In the genomic region with DNA sequence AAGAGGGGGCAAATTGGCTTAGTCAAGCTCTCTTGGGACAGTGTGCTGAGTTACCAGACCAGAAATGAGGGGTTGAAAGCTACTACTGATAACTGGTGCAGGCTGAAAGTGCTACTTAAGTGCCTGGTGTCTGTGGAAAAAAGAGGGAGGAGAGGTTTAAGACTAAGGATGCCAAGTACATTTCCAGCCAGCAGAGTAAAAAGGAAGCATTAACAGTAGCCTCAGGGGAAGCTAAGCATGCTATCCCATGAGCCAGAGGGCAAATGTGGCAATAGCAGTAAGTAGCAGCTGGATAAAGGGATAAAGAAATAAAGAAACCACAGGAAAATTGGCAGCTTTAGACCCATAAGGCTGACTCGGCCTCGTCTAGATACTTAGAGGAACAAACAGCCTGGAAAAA, we compare ENCODE assay signal across 8 cellular contexts.
DNase-seq lines count a peak whose midpoint lies in the region; FAIRE-seq and TF ChIP-seq lines count a peak whose summit lies in the region.

No MANE protein-coding gene starts in this region.

- H3K4me3 ChIP-seq in bronchial epithelial cell (ENCODE audit: low read depth, low read length) = no peak overlapping the region

- FAIRE-seq in bronchial epithelial cell (lab: Jason Lieb, UNC) (no peak), frontal cortex (lab: Jason Lieb, UNC) (no peak)

- H3K27ac Mint-ChIP-seq in endothelial cell (ENCODE audit: unreplicated experiment) = no peak overlapping the region

- no peaks in the 10 kb centered on the region for H3K27me3 ChIP-seq in bronchial epithelial cell (ENCODE audit: control insufficient read depth, insufficient read depth, low read length)

- H3K36me3 Mint-ChIP-seq in endothelial cell (ENCODE audit: low read depth, unreplicated experiment) = no peaks in the 10 kb centered on the region

- no peaks in the 10 kb centered on the region for H3K4me1 Mint-ChIP-seq in endothelial cell (ENCODE audit: unreplicated experiment)

- H3K4me3 Mint-ChIP-seq in endothelial cell (ENCODE audit: unreplicated experiment) = no peak overlapping the region

- DNase-seq in DMS114 treated with DMSO at 0.1 percent for 48 hours (lab: John Stamatoyannopoulos, UW; ENCODE audit: unreplicated experiment) (peak; percentile 57), NCI-H187 (lab: John Stamatoyannopoulos, UW) (peak; percentile 12 to 35), bronchial epithelial cell (ENCODE audit: low read depth) (peak; percentile 2), midbrain (lab: John Stamatoyannopoulos, UW) (peak; percentile 2), endothelial cell (ENCODE audit: low spot score) (no peak), cerebellar cortex (ENCODE audit: low spot score) (no peak), frontal cortex (ENCODE audit: low spot score in 2 of 2) (no peak)
- DNase-seq in activated CD8-positive, alpha-beta memory T cell treated with anti-CD3 and anti-CD28 coated beads for 24 hours = no peak

- H3K27me3 Mint-ChIP-seq in endothelial cell (ENCODE audit: unreplicated experiment) = no peaks in the 10 kb centered on the region

- no peak for TF ChIP-seq CTCF in bronchial epithelial cell (IDR thresholded peaks at IDR 0.05; ENCODE audit: insufficient read depth, low read length, severe bottlenecking)
- TF ChIP-seq CTCF in endothelial cell (IDR thresholded peaks at IDR 0.05; ENCODE audit: unreplicated experiment) = no peak

- H3K9me3 Mint-ChIP-seq in endothelial cell (ENCODE audit: unreplicated experiment) = no peaks in the 10 kb centered on the region

- no peaks in the 10 kb centered on the region for H3K36me3 ChIP-seq in bronchial epithelial cell (ENCODE audit: control insufficient read depth, insufficient read depth, low read length)

Comparison
In these comparisons a context has a peak if more than half of its experiments do, and no peak if none do; other contexts are left out.
1. DNase-seq: peak in DMS114 treated with DMSO at 0.1 percent for 48 hours (single experiment), NCI-H187 (2 of 2), bronchial epithelial cell (single experiment) and midbrain (single experiment); none in endothelial cell (single experiment), cerebellar cortex (single experiment), frontal cortex (0 of 2) and activated CD8-positive, alpha-beta memory T cell treated with anti-CD3 and anti-CD28 coated beads for 24 hours (single experiment).